ENCODE assay signal across 27 cellular contexts in genomic region chr22:21758056-21758455, GRCh38.
"Had no signal": no experiment of that assay in that cellular context is flagged by ENCODE, and none has a peak within 500 bp of the region (broad histone marks: within the 10 kb centered on the region; RNA-seq: fewer than 3 reads in every experiment).

No MANE protein-coding gene starts in this region.

- H3K27me3 Mint-ChIP-seq: activated CD8-positive, alpha-beta T cell treated with anti-CD3 and anti-CD28 coated beads for 36 hours; activated T-helper 17 cell treated with anti-CD3 and anti-CD28 coated beads, Interleukin-2, amount 50 U/mL, for 72 hours; dendritic cell treated with granulocyte-macrophage colony-stimulating factor and Interleukin-4, amounts not matched to agents 40 ng/mL and 50 ng/mL, for 4 days; stimulated activated naive CD8-positive, alpha-beta T cell treated with anti-CD3 and anti-CD28 coated beads, Interleukin-15, amount 100 ng/mL, for 72 hours; type B pancreatic cell had no signal

- H3K9me3 ChIP-seq: body of pancreas, gastroesophageal sphincter, heart left ventricle, lower lobe of right lung, ovary, prostate gland, sigmoid colon, uterus had no signal

- H3K27ac ChIP-seq: body of pancreas, gastroesophageal sphincter, heart left ventricle, lower lobe of right lung, prostate gland, sigmoid colon, uterus had no signal

- H3K9me3 Mint-ChIP-seq: activated CD8-positive, alpha-beta T cell treated with anti-CD3 and anti-CD28 coated beads for 36 hours; activated T-cell treated with anti-CD3 and anti-CD28 coated beads, Interleukin-2, amount 50 U/mL, for 4 hours; activated T-helper 17 cell treated with anti-CD3 and anti-CD28 coated beads, Interleukin-2, amount 50 U/mL, for 72 hours; dendritic cell treated with granulocyte-macrophage colony-stimulating factor and Interleukin-4, amounts not matched to agents 40 ng/mL and 50 ng/mL, for 4 days; nephron; stimulated activated effector memory CD8-positive, alpha-beta T cell treated with anti-CD3 and anti-CD28 coated beads, Interleukin-12 subunit alpha, Interleukin-12 subunit beta, amount 100 ng/mL, for 72 hours; stimulated activated naive CD8-positive, alpha-beta T cell treated with anti-CD3 and anti-CD28 coated beads, Interleukin-15, amount 100 ng/mL, for 72 hours; type B pancreatic cell; WTC11 had no signal

- ATAC-seq: activated CD8-positive, alpha-beta T cell treated with anti-CD3 and anti-CD28 coated beads for 36 hours; activated T-cell treated with anti-CD3 and anti-CD28 coated beads, Interleukin-2, amount 50 U/mL, for 4 hours; activated T-helper 17 cell treated with anti-CD3 and anti-CD28 coated beads, Interleukin-2, amount 50 U/mL, for 72 hours; body of pancreas; gastroesophageal sphincter; stimulated activated effector memory CD8-positive, alpha-beta T cell treated with anti-CD3 and anti-CD28 coated beads, Interleukin-12 subunit alpha, Interleukin-12 subunit beta, amount 100 ng/mL, for 72 hours; stimulated activated naive CD8-positive, alpha-beta T cell treated with anti-CD3 and anti-CD28 coated beads, Interleukin-15, amount 100 ng/mL, for 72 hours; WTC11 had no signal

- DNase-seq: activated CD4-positive, alpha-beta T cell treated with anti-CD3 and anti-CD28 coated beads for 1 hour; activated CD4-positive, alpha-beta T cell treated with anti-CD3 and anti-CD28 coated beads, Interleukin-2, amount 50 U/mL, for 1 hour; activated CD8-positive, alpha-beta T cell treated with anti-CD3 and anti-CD28 coated beads for 36 hours; activated gamma-delta T cell treated with Interleukin-2 at 50 U/mL for 16 hours; activated naive CD4-positive, alpha-beta T cell treated with anti-CD3 and anti-CD28 coated beads, Interleukin-2, amount 50 U/mL, for 16 hours; activated T-cell treated with anti-CD3 and anti-CD28 coated beads, Interleukin-2, amount 50 U/mL, for 4 hours; amniotic stem cell; body of pancreas; effector CD4-positive, alpha-beta T cell; heart left ventricle; lower lobe of right lung; mesendoderm; ovary; sigmoid colon; small intestine; stimulated activated CD4-positive, alpha-beta T cell treated with anti-CD3 and anti-CD28 coated beads, Interleukin-4, amount 100 ng/mL, for 24 hours; stimulated activated naive CD8-positive, alpha-beta T cell treated with anti-CD3 and anti-CD28 coated beads, Interleukin-15, amount 100 ng/mL, for 72 hours; substantia nigra; uterus had no signal

- H3K4me3 Mint-ChIP-seq: activated CD8-positive, alpha-beta T cell treated with anti-CD3 and anti-CD28 coated beads for 36 hours; activated T-cell treated with anti-CD3 and anti-CD28 coated beads, Interleukin-2, amount 50 U/mL, for 4 hours; activated T-helper 17 cell treated with anti-CD3 and anti-CD28 coated beads, Interleukin-2, amount 50 U/mL, for 72 hours; dendritic cell treated with granulocyte-macrophage colony-stimulating factor and Interleukin-4, amounts not matched to agents 40 ng/mL and 50 ng/mL, for 4 days; nephron; stimulated activated effector memory CD8-positive, alpha-beta T cell treated with anti-CD3 and anti-CD28 coated beads, Interleukin-12 subunit alpha, Interleukin-12 subunit beta, amount 100 ng/mL, for 72 hours; stimulated activated naive CD8-positive, alpha-beta T cell treated with anti-CD3 and anti-CD28 coated beads, Interleukin-15, amount 100 ng/mL, for 72 hours; WTC11 had no signal

- H3K27ac Mint-ChIP-seq: activated CD8-positive, alpha-beta T cell treated with anti-CD3 and anti-CD28 coated beads for 36 hours; activated T-helper 17 cell treated with anti-CD3 and anti-CD28 coated beads, Interleukin-2, amount 50 U/mL, for 72 hours; dendritic cell treated with granulocyte-macrophage colony-stimulating factor and Interleukin-4, amounts not matched to agents 40 ng/mL and 50 ng/mL, for 4 days; stimulated activated effector memory CD8-positive, alpha-beta T cell treated with anti-CD3 and anti-CD28 coated beads, Interleukin-12 subunit alpha, Interleukin-12 subunit beta, amount 100 ng/mL, for 72 hours; stimulated activated naive CD8-positive, alpha-beta T cell treated with anti-CD3 and anti-CD28 coated beads, Interleukin-15, amount 100 ng/mL, for 72 hours had no signal

- H3K4me1 ChIP-seq: body of pancreas, prostate gland, uterus had no signal

- H3K4me3 ChIP-seq: body of pancreas, gastroesophageal sphincter, heart left ventricle, lower lobe of right lung, ovary, prostate gland, sigmoid colon, uterus had no signal

- H3K27me3 ChIP-seq: body of pancreas, gastroesophageal sphincter, heart left ventricle, ovary, sigmoid colon, uterus had no signal

- H3K36me3 ChIP-seq: ovary, prostate gland, uterus had no signal
